ENCODE assay signal across 2 cellular contexts in genomic region chr4:101346562-101347266, GRCh38.
TF ChIP-seq lines count a peak whose summit lies in the region.

No MANE protein-coding gene starts in this region.

TF ChIP-seq in HEK293, 187 proteins besides CTCF, POLR2A, EP300 and RAD21 (continued from another document and continues in another):
- no peak for TF ChIP-seq TSHZ1 (tag by site-specific recombination; IDR thresholded peaks at IDR 0.05; ENCODE audit: borderline replicate concordance)
- TF ChIP-seq ZBTB11 (tag by site-specific recombination; conservative IDR thresholded peaks at IDR 0.05; ENCODE audit: low read depth), result 0 out of 2 replicates have a peak, but pooled peaks have one; percentile 16
- TF ChIP-seq ZSCAN4 (tag by site-specific recombination; IDR thresholded peaks at IDR 0.05), result 0 out of 2 replicates have a peak, but pooled peaks have one; percentile 29
- no peak for TF ChIP-seq ZNF837 (tag by site-specific recombination; IDR thresholded peaks at IDR 0.05)
- peak; percentile 85 for TF ChIP-seq ZBTB26 (tag by site-specific recombination; optimal IDR thresholded peaks at IDR 0.05)
- TF ChIP-seq ZSCAN5A (tag by site-specific recombination; IDR thresholded peaks at IDR 0.05), result 0 out of 2 replicates have a peak, but pooled peaks have one; percentile 37
- TF ChIP-seq ZNF362 (tag by site-specific recombination; IDR thresholded peaks at IDR 0.05), result no peak
- no peak for TF ChIP-seq OSR2 (tag by site-specific recombination; IDR thresholded peaks at IDR 0.05)
- peak; percentile 21; the same call in 1 of the 2 replicates for TF ChIP-seq SP2 (tag by site-specific recombination; IDR thresholded peaks at IDR 0.05)
- TF ChIP-seq GLIS1 (tag by site-specific recombination; IDR thresholded peaks at IDR 0.05), result peak; percentile 56
- peak; percentile 39 for TF ChIP-seq ZNF341 (tag by site-specific recombination; IDR thresholded peaks at IDR 0.05; ENCODE audit: low read depth)

TF ChIP-seq in HepG2, 621 proteins besides CTCF, POLR2A, EP300 and RAD21 (continued from another document and continues in another):
- TF ChIP-seq NFAT5 (CRISPR knock-in tag; IDR thresholded peaks at IDR 0.05) (0 out of 2 replicates have a peak, but pooled peaks have one; percentile 42), MXI1 (IDR thresholded peaks at IDR 0.05; ENCODE audit: borderline replicate concordance, low read depth, low read length) (no peak; the same call in 2 of the 3 replicates), ZNF703 (CRISPR knock-in tag; IDR thresholded peaks at IDR 0.05; ENCODE audit: borderline replicate concordance) (0 out of 2 replicates have a peak, but pooled peaks have one; percentile 48), ZNF687 (CRISPR knock-in tag; IDR thresholded peaks at IDR 0.05) (peak; percentile 57), SIN3A (IDR thresholded peaks at IDR 0.05; ENCODE audit: borderline replicate concordance, low read depth, low read length) (peak; percentile 44; the same call in 1 of the 2 replicates), CAMTA2 (CRISPR knock-in tag; IDR thresholded peaks at IDR 0.05; ENCODE audit: borderline replicate concordance) (0 out of 2 replicates have a peak, but pooled peaks have one; percentile 59), TGIF2 (CRISPR knock-in tag; IDR thresholded peaks at IDR 0.05) (no peak), ZSCAN12 (CRISPR knock-in tag; IDR thresholded peaks at IDR 0.05) (0 out of 2 replicates have a peak, but pooled peaks have one; percentile 61), HMGXB4 (CRISPR knock-in tag; IDR thresholded peaks at IDR 0.05; ENCODE audit: borderline replicate concordance in 1 of 2, low read depth in 1 of 2) (peak in 1 of 2 experiments; percentile 38; a peak in 2 of 4 replicates), CREB1 (IDR thresholded peaks at IDR 0.05) (no peak), CREB1 (CRISPR knock-in tag; IDR thresholded peaks at IDR 0.05) (no peak), CEBPG (CRISPR knock-in tag; IDR thresholded peaks at IDR 0.05) (peak; percentile 21; the same call in 1 of the 2 replicates), CEBPB (IDR thresholded peaks at IDR 0.05; ENCODE audit: borderline replicate concordance, low read depth, low read length) (peak; percentile 54; the same call in 1 of the 2 replicates), ZNF672 (CRISPR knock-in tag; IDR thresholded peaks at IDR 0.05) (no peak; the same call in 1 of the 2 replicates), ZNF841 (CRISPR knock-in tag; IDR thresholded peaks at IDR 0.05; ENCODE audit: borderline replicate concordance) (peak; percentile 3; the same call in 1 of the 2 replicates), BCL6 (CRISPR knock-in tag; IDR thresholded peaks at IDR 0.05) (peak; percentile 50; the same call in 1 of the 2 replicates), GABPB1 (CRISPR knock-in tag; IDR thresholded peaks at IDR 0.05) (peak; percentile 46; the same call in 1 of the 2 replicates), ARID4A (CRISPR knock-in tag; IDR thresholded peaks at IDR 0.05; ENCODE audit: borderline replicate concordance) (peak; percentile 66), ZNF777 (CRISPR knock-in tag; IDR thresholded peaks at IDR 0.05) (peak; percentile 67; the same call in 1 of the 2 replicates), ELK4 (CRISPR knock-in tag; IDR thresholded peaks at IDR 0.05; ENCODE audit: borderline replicate concordance) (no peak), MYPOP (CRISPR knock-in tag; IDR thresholded peaks at IDR 0.05) (peak; percentile 51; the same call in 1 of the 2 replicates), FOXC1 (CRISPR knock-in tag; IDR thresholded peaks at IDR 0.05; ENCODE audit: borderline replicate concordance) (peak; percentile 60; the same call in 1 of the 2 replicates), MAZ (IDR thresholded peaks at IDR 0.05; ENCODE audit: borderline replicate concordance, low read depth, low read length) (no peak), MAZ (CRISPR knock-in tag; IDR thresholded peaks at IDR 0.05; ENCODE audit: low read depth) (peak; percentile 53; the same call in 1 of the 2 replicates), ZNF776 (CRISPR knock-in tag; IDR thresholded peaks at IDR 0.05) (peak; percentile 51; the same call in 1 of the 2 replicates), NRL (CRISPR knock-in tag; IDR thresholded peaks at IDR 0.05; ENCODE audit: borderline replicate concordance) (0 out of 2 replicates have a peak, but pooled peaks have one; percentile 16), POGZ (CRISPR knock-in tag; IDR thresholded peaks at IDR 0.05) (peak; percentile 60; the same call in 1 of the 2 replicates), KDM5B (CRISPR knock-in tag; IDR thresholded peaks at IDR 0.05; ENCODE audit: borderline replicate concordance) (peak; percentile 68), MED13 (CRISPR knock-in tag; IDR thresholded peaks at IDR 0.05) (0 out of 2 replicates have a peak, but pooled peaks have one; percentile 36), ZSCAN5A (CRISPR knock-in tag; IDR thresholded peaks at IDR 0.05; ENCODE audit: borderline replicate concordance) (0 out of 2 replicates have a peak, but pooled peaks have one; percentile 36), MEIS2 (CRISPR knock-in tag; IDR thresholded peaks at IDR 0.05) (peak; percentile 49; the same call in 1 of the 2 replicates)
